11 cellular contexts compared by ENCODE assay signal in the genomic region with DNA sequence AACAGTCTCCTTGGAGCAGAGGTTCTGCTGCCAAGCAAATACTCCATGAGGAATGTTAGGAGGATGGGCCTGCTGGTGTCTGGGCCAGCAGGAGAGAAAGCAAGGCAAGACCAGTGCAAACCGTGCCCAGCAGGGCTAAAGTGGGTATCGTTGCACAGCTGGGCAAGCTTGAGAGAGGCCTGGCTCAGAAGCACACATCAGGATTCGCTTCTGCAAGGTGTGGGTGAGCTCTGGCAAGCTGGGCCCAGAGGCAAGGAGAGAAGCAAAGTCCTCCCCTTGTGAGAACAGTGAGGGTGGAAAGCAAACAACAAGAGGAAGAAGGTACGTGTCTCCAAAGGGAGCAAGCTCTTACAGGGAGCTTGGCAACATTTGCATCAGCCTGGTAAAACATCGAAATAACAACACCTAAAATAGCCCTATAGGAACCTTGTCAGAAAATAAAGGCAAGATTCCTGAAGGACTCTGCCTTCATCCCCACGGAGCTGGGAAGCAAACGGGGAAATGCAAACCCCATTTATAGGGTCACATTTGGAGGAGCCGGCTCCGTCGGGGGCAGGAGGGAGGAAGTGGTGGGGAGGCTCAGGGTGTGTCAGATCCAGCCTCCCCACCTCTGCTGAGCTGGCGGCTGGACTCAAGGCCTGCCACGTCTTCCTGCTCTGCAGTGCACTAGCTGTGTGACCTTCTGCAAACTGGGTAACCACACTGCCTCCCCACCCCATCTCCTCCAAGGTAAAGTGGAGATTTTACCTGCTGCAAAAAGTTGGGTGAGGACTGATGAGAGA.
DNase-seq lines count a peak whose midpoint lies in the region; ATAC-seq and TF ChIP-seq lines count a peak whose summit lies in the region.
"Had no signal": no experiment of that assay in that cellular context is flagged by ENCODE, and none has a peak within 500 bp of the region (broad histone marks: within the 10 kb centered on the region; RNA-seq: fewer than 3 reads in every experiment).

No MANE protein-coding gene starts in this region.

- H3K4me1 ChIP-seq in mucosa of descending colon (ENCODE audit: low read depth) = no peaks in the 10 kb centered on the region

- H3K27me3 Mint-ChIP-seq in activated CD4-positive, alpha-beta memory T cell treated with anti-CD3 and anti-CD28 coated beads for 36 hours = no peaks in the 10 kb centered on the region
- H3K27me3 Mint-ChIP-seq in activated T-helper 2 cell treated with anti-CD3 and anti-CD28 coated beads, Interferon-gamma antibody, Interleukin-2, Interleukin-4, amounts not matched to agents 10 μg/mL and 5 μg/mL and 100 μg/mL, durations not matched to agents 14 hours and 24 hours and 36 hours (ENCODE audit: low read depth) = no peaks in the 10 kb centered on the region

- no peak overlapping the region for H3K4me3 Mint-ChIP-seq in activated CD4-positive, alpha-beta memory T cell treated with anti-CD3 and anti-CD28 coated beads for 36 hours
- H3K4me3 Mint-ChIP-seq in activated T-helper 2 cell treated with anti-CD3 and anti-CD28 coated beads, Interferon-gamma antibody, Interleukin-2, Interleukin-4, amounts not matched to agents 10 μg/mL and 5 μg/mL and 100 μg/mL, durations not matched to agents 14 hours and 24 hours and 36 hours (ENCODE audit: low read depth) = no peak overlapping the region
- H3K4me3 Mint-ChIP-seq: memory B cell had no signal

- no peak for TF ChIP-seq CTCF in mucosa of descending colon (IDR thresholded peaks at IDR 0.05)

- H3K4me3 ChIP-seq in H7 (ENCODE audit: insufficient read depth, low read depth, low read length) (no peak overlapping the region), mucosa of descending colon (no peak overlapping the region)
- H3K4me3 ChIP-seq: suprapubic skin had no signal

- H3K9me3 ChIP-seq in mucosa of descending colon = no peaks in the 10 kb centered on the region
- H3K9me3 ChIP-seq: suprapubic skin had no signal

- no peaks in the 10 kb centered on the region for H3K36me3 Mint-ChIP-seq in activated CD4-positive, alpha-beta memory T cell treated with anti-CD3 and anti-CD28 coated beads for 36 hours
- no peaks in the 10 kb centered on the region for H3K36me3 Mint-ChIP-seq in activated T-helper 2 cell treated with anti-CD3 and anti-CD28 coated beads, Interferon-gamma antibody, Interleukin-2, Interleukin-4, amounts not matched to agents 10 μg/mL and 5 μg/mL and 100 μg/mL, durations not matched to agents 14 hours and 24 hours and 36 hours (ENCODE audit: low read depth)
- H3K36me3 Mint-ChIP-seq: memory B cell had no signal

- intact Hi-C loops in activated CD4-positive, alpha-beta memory T cell treated with anti-CD3 and anti-CD28 coated beads for 36 hours (cut with micrococcal nuclease) = no loop called here
- intact Hi-C loops in mucosa of descending colon (cut with DNase I, micrococcal nuclease) = no loop called here
- intact Hi-C loops in activated T-helper 2 cell treated with anti-CD3 and anti-CD28 coated beads, Interferon-gamma antibody, Interleukin-2, Interleukin-4, amounts not matched to agents 10 μg/mL and 5 μg/mL and 100 μg/mL, durations not matched to agents 14 hours and 24 hours and 36 hours (cut with micrococcal nuclease) = no loop called here

- no peak overlapping the region for H3K27ac Mint-ChIP-seq in activated CD4-positive, alpha-beta memory T cell treated with anti-CD3 and anti-CD28 coated beads for 36 hours
- no peak overlapping the region for H3K27ac Mint-ChIP-seq in activated T-helper 2 cell treated with anti-CD3 and anti-CD28 coated beads, Interferon-gamma antibody, Interleukin-2, Interleukin-4, amounts not matched to agents 10 μg/mL and 5 μg/mL and 100 μg/mL, durations not matched to agents 14 hours and 24 hours and 36 hours
- H3K27ac Mint-ChIP-seq: memory B cell had no signal

- H3K27me3 ChIP-seq in H7 (ENCODE audit: control insufficient read depth, insufficient read depth, low read length) = no peaks in the 10 kb centered on the region
- H3K27me3 ChIP-seq: suprapubic skin had no signal

- POLR2A ChIA-PET in activated CD4-positive, alpha-beta memory T cell treated with anti-CD3 and anti-CD28 coated beads for 36 hours (lab: Charles Lee) = interaction anchor here (1.2 kb wide), 1 partner anchor 22 kb away, joined by 4 read pairs; no protein-coding TSS in a partner anchor

- DNase-seq in NCI-H2107 treated with DMSO at 0.1 percent for 48 hours (lab: John Stamatoyannopoulos, UW; ENCODE audit: unreplicated experiment) = peak; percentile 16
- no peak for DNase-seq in NCI-H2107 (lab: John Stamatoyannopoulos, UW)
- DNase-seq in H7 = peak; percentile 31
- DNase-seq in activated CD4-positive, alpha-beta memory T cell treated with anti-CD3 and anti-CD28 coated beads for 36 hours = peak; percentile 26
- DNase-seq in mucosa of descending colon = no peak
- DNase-seq in D341Med (ENCODE audit: low spot score) = no peak
- no peak for DNase-seq in activated T-helper 2 cell treated with anti-CD3 and anti-CD28 coated beads, Interferon-gamma antibody, Interleukin-2, Interleukin-4, amounts not matched to agents 10 μg/mL and 5 μg/mL and 100 μg/mL, durations not matched to agents 14 hours and 24 hours and 36 hours (ENCODE audit: low spot score)
- DNase-seq: 8988T had no signal

- H3K4me1 Mint-ChIP-seq in activated CD4-positive, alpha-beta memory T cell treated with anti-CD3 and anti-CD28 coated beads for 36 hours (ENCODE audit: low read depth) = peaks cover 23% of the 10 kb centered on the region
- peaks cover 11% of the 10 kb centered on the region for H3K4me1 Mint-ChIP-seq in activated T-helper 2 cell treated with anti-CD3 and anti-CD28 coated beads, Interferon-gamma antibody, Interleukin-2, Interleukin-4, amounts not matched to agents 10 μg/mL and 5 μg/mL and 100 μg/mL, durations not matched to agents 14 hours and 24 hours and 36 hours (ENCODE audit: low read depth)

- CTCF ChIA-PET in activated CD4-positive, alpha-beta memory T cell treated with anti-CD3 and anti-CD28 coated beads for 36 hours (lab: Charles Lee) = no interaction called here

- H3K36me3 ChIP-seq in H7 (replicated peaks; ENCODE audit: control insufficient read depth, insufficient read depth, low read length) (no peaks in the 10 kb centered on the region), mucosa of descending colon (ENCODE audit: low read depth) (no peaks in the 10 kb centered on the region)
- H3K36me3 ChIP-seq: suprapubic skin had no signal

- H3K9me3 Mint-ChIP-seq in activated CD4-positive, alpha-beta memory T cell treated with anti-CD3 and anti-CD28 coated beads for 36 hours = no peaks in the 10 kb centered on the region
- H3K9me3 Mint-ChIP-seq in activated T-helper 2 cell treated with anti-CD3 and anti-CD28 coated beads, Interferon-gamma antibody, Interleukin-2, Interleukin-4, amounts not matched to agents 10 μg/mL and 5 μg/mL and 100 μg/mL, durations not matched to agents 14 hours and 24 hours and 36 hours = no peaks in the 10 kb centered on the region
- H3K9me3 Mint-ChIP-seq: memory B cell had no signal

- ATAC-seq in mucosa of descending colon (peak; percentile 22), HG02938 (IDR thresholded peaks at IDR 0.05; ENCODE audit: unreplicated experiment) (no peak)

Comparison
In these comparisons a context has a peak if more than half of its experiments do, and no peak if none do; other contexts are left out.
1. DNase-seq: peak in NCI-H2107 treated with DMSO at 0.1 percent for 48 hours (single experiment), H7 (single experiment) and activated CD4-positive, alpha-beta memory T cell treated with anti-CD3 and anti-CD28 coated beads for 36 hours (single experiment); none in NCI-H2107 (single experiment), mucosa of descending colon (0 of 3), D341Med (single experiment) and activated T-helper 2 cell treated with anti-CD3 and anti-CD28 coated beads, Interferon-gamma antibody, Interleukin-2, Interleukin-4, amounts not matched to agents 10 μg/mL and 5 μg/mL and 100 μg/mL, durations not matched to agents 14 hours and 24 hours and 36 hours (single experiment).